Comparison of ENCODE assay signal across 8 cellular contexts in the genomic region with DNA sequence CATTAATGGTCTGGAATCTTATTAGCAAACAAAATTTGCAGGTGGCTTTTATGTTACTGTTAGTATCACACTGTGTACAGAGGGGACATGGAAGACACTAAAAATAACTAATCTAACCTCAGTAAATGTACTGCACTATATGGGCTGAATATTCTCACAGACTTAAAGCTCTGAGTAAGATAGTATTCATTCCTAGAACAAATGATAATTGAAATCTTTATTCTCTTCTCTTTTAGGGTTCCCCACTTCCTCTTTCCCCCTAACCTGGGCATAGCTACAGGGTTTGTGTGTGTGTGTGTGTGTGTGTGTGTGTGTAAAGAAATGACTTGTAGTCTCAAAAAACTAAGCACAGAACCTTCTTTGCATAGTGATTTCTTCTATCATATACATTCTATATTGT. TPM values are rescaled to one million over a fixed set of nuclear protein-coding genes. Genes with fewer than 3 reads are reported as not detected.
A peak's percentile ranks its signal among the peaks of the same experiment; 100 is the strongest.
DNase-seq lines count a peak whose midpoint lies in the region; ATAC-seq and TF ChIP-seq lines count a peak whose summit lies in the region.

No MANE protein-coding gene starts in this region.

- TF ChIP-seq POLR2A in NB4 (IDR thresholded peaks at IDR 0.05; ENCODE audit: extremely low read depth, insufficient read length), result no peak

- no peaks in the 10 kb centered on the region for H3K4me1 ChIP-seq in HEK293 (ENCODE audit: control insufficient read depth, insufficient read depth, low read length)

- TF ChIP-seq CTCF in HEK293 (tag by site-specific recombination; IDR thresholded peaks at IDR 0.05) (no peak), NB4 (IDR thresholded peaks at IDR 0.05; ENCODE audit: low read depth, low read length) (no peak)

- H3K9me3 Mint-ChIP-seq in memory B cell, result no peaks in the 10 kb centered on the region
- no peaks in the 10 kb centered on the region for H3K9me3 Mint-ChIP-seq in activated CD4-positive, alpha-beta memory T cell treated with anti-CD3 and anti-CD28 coated beads for 36 hours

- H3K36me3 Mint-ChIP-seq in memory B cell, result no peaks in the 10 kb centered on the region
- no peaks in the 10 kb centered on the region for H3K36me3 Mint-ChIP-seq in activated CD4-positive, alpha-beta memory T cell treated with anti-CD3 and anti-CD28 coated beads for 36 hours

- no peaks in the 10 kb centered on the region for H3K36me3 ChIP-seq in HEK293 (ENCODE audit: control insufficient read depth in 2 of 2, insufficient read depth in 1 of 2, low read length in 2 of 2)

- no peak overlapping the region for H3K4me3 Mint-ChIP-seq in memory B cell
- no peak overlapping the region for H3K4me3 Mint-ChIP-seq in activated CD4-positive, alpha-beta memory T cell treated with anti-CD3 and anti-CD28 coated beads for 36 hours

- CTCF ChIA-PET in HEK293 (lab: Yijun Ruan, JAX), result interaction anchor here (0.7 to 1.0 kb wide), 4 partner anchors 10 to 156 kb away, joined by 3 to 4 read pairs (median 3); no protein-coding TSS in a partner anchor
- CTCF ChIA-PET in activated CD4-positive, alpha-beta memory T cell treated with anti-CD3 and anti-CD28 coated beads for 36 hours (lab: Charles Lee), result no interaction called here

- H3K27ac Mint-ChIP-seq in memory B cell, result no peak overlapping the region
- H3K27ac Mint-ChIP-seq in activated CD4-positive, alpha-beta memory T cell treated with anti-CD3 and anti-CD28 coated beads for 36 hours, result no peak overlapping the region

- peaks cover 3% of the 10 kb centered on the region for H3K27me3 Mint-ChIP-seq in memory B cell
- H3K27me3 Mint-ChIP-seq in activated CD4-positive, alpha-beta memory T cell treated with anti-CD3 and anti-CD28 coated beads for 36 hours, result no peaks in the 10 kb centered on the region

- DNase-seq in NB4 (ENCODE audit: low read depth), result peak; percentile 62
- DNase-seq in memory B cell (ENCODE audit: low spot score in 2 of 2), result no peak
- DNase-seq in occipital lobe (lab: John Stamatoyannopoulos, UW), result no peak
- DNase-seq in activated CD4-positive, alpha-beta memory T cell treated with anti-CD3 and anti-CD28 coated beads for 36 hours, result no peak
- DNase-seq in OCI-M2 (lab: John Stamatoyannopoulos, UW; ENCODE audit: unreplicated experiment), result no peak
- DNase-seq in iPS-NIHi11 (ENCODE audit: low spot score), result no peak

- H3K4me1 Mint-ChIP-seq in memory B cell, result peaks cover 6% of the 10 kb centered on the region
- no peaks in the 10 kb centered on the region for H3K4me1 Mint-ChIP-seq in activated CD4-positive, alpha-beta memory T cell treated with anti-CD3 and anti-CD28 coated beads for 36 hours (ENCODE audit: low read depth)

- no peaks in the 10 kb centered on the region for H3K9me3 ChIP-seq in HEK293 (ENCODE audit: control insufficient read depth, insufficient read depth, low read depth, low read length)

- H3K4me3 ChIP-seq in HEK293 (ENCODE audit: low read depth, low read length) (no peak overlapping the region), NB4 (ENCODE audit: low read depth, low read length) (peak overlapping the region; percentile 22)

- intact Hi-C loops in activated CD4-positive, alpha-beta memory T cell treated with anti-CD3 and anti-CD28 coated beads for 36 hours (cut with micrococcal nuclease), result no loop called here

- H3K27ac ChIP-seq in HEK293 (ENCODE audit: extremely low read depth, low read depth, low read length), result no peak overlapping the region

- POLR2A ChIA-PET in HEK293 (lab: Yijun Ruan, JAX), result interaction anchor here (1.0 kb wide), 1 partner anchor 21 kb away, joined by 3 read pairs; a partner anchor contains a TSS
- POLR2A ChIA-PET in activated CD4-positive, alpha-beta memory T cell treated with anti-CD3 and anti-CD28 coated beads for 36 hours (lab: Charles Lee), result no interaction called here

- ATAC-seq in GM18508 (IDR thresholded peaks at IDR 0.05; ENCODE audit: insufficient read depth, unreplicated experiment) (peak; percentile 54), memory B cell (ENCODE audit: low read depth) (peak; percentile 72)

TF ChIP-seq in HEK293, 187 proteins besides CTCF, POLR2A, EP300 and RAD21 (continues in another document):
- TF ChIP-seq ZNF146 (tag by site-specific recombination; IDR thresholded peaks at IDR 0.05) (no peak), EGR2 (tag by site-specific recombination; IDR thresholded peaks at IDR 0.05; ENCODE audit: low read depth) (no peak), SP3 (tag by site-specific recombination; IDR thresholded peaks at IDR 0.05) (no peak), ZNF274 (IDR thresholded peaks at IDR 0.05; ENCODE audit: low read length) (no peak), ZNF274 (tag by site-specific recombination; IDR thresholded peaks at IDR 0.05; ENCODE audit: borderline replicate concordance) (no peak), ZFP3 (tag by site-specific recombination; IDR thresholded peaks at IDR 0.05; ENCODE audit: low read depth) (no peak), HOXC10 (CRISPR knock-in tag; IDR thresholded peaks at IDR 0.05) (no peak)
- TF ChIP-seq, protein P1, sequence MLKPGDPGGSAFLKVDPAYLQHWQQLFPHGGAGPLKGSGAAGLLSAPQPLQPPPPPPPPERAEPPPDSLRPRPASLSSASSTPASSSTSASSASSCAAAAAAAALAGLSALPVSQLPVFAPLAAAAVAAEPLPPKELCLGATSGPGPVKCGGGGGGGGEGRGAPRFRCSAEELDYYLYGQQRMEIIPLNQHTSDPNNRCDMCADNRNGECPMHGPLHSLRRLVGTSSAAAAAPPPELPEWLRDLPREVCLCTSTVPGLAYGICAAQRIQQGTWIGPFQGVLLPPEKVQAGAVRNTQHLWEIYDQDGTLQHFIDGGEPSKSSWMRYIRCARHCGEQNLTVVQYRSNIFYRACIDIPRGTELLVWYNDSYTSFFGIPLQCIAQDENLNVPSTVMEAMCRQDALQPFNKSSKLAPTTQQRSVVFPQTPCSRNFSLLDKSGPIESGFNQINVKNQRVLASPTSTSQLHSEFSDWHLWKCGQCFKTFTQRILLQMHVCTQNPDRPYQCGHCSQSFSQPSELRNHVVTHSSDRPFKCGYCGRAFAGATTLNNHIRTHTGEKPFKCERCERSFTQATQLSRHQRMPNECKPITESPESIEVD (tag by site-specific recombination; IDR thresholded peaks at IDR 0.05), result no peak
- TF ChIP-seq, protein P2, sequence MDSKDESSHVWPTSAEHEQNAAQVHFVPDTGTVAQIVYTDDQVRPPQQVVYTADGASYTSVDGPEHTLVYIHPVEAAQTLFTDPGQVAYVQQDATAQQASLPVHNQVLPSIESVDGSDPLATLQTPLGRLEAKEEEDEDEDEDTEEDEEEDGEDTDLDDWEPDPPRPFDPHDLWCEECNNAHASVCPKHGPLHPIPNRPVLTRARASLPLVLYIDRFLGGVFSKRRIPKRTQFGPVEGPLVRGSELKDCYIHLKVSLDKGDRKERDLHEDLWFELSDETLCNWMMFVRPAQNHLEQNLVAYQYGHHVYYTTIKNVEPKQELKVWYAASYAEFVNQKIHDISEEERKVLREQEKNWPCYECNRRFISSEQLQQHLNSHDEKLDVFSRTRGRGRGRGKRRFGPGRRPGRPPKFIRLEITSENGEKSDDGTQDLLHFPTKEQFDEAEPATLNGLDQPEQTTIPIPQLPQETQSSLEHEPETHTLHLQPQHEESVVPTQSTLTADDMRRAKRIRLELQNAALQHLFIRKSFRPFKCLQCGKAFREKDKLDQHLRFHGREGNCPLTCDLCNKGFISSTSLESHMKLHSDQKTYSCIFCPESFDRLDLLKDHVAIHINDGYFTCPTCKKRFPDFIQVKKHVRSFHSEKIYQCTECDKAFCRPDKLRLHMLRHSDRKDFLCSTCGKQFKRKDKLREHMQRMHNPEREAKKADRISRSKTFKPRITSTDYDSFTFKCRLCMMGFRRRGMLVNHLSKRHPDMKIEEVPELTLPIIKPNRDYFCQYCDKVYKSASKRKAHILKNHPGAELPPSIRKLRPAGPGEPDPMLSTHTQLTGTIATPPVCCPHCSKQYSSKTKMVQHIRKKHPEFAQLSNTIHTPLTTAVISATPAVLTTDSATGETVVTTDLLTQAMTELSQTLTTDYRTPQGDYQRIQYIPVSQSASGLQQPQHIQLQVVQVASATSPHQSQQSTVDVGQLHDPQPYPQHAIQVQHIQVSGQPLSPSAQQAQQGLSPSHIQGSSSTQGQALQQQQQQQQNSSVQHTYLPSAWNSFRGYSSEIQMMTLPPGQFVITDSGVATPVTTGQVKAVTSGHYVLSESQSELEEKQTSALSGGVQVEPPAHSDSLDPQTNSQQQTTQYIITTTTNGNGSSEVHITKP (tag by site-specific recombination; IDR thresholded peaks at IDR 0.05), result peak; percentile 17; the same call in 1 of the 2 replicates

RNA-seq across cellular contexts. Expression of a gene that starts 21.4 kb away (rescaled TPM):
- 388 TPM for total RNA-seq in occipital lobe
- total RNA-seq in activated CD4-positive, alpha-beta memory T cell treated with anti-CD3 and anti-CD28 coated beads for 36 hours, result 10 to 100 TPM; 84.9 to 88.1 TPM
